In the genomic region with DNA sequence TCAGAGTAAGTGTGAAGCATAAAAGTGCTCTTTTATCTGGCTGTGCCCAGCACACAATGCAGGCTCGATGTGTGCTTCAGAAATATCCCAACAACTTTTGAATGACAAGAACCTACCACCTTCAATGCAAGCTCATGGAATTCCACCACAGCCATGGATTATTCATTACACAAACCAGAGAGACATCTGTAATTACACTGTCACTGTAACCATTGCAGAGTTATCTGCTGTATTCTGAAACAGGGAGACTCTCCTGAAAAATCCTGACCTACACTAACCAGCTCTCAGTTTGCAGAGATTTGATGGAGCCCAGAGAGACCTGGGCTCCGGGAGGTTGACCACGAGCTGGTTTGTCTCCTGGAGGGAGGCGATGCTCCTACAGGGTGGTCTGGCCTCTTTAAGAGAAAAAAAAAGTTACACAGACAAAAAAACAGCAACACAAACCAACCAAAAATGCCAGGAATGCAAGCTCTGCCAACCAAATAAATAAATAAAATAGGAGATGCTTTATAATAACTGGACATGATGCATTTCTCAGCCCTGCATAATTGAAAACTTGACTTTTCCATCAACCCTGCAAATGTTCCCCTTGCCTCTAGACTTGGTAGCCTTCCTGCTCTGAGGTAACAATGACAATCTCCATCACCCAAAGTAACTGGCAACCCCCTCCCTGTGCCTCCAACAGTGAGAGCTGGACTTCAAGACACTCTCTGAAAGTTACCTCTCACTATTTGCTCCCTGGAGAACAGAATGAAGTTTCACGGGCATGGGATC, we compare ENCODE assay signal across 9 cellular contexts.
DNase-seq lines count a peak whose midpoint lies in the region; ATAC-seq, FAIRE-seq and TF ChIP-seq lines count a peak whose summit lies in the region.
"Had no signal": no experiment of that assay in that cellular context is flagged by ENCODE, and none has a peak within 500 bp of the region (broad histone marks: within the 10 kb centered on the region; RNA-seq: fewer than 3 reads in every experiment).

No MANE protein-coding gene starts in this region.

- H3K4me2 ChIP-seq in mesenchymal stem cell (ENCODE audit: low read length, poor library complexity, severe bottlenecking): peak overlapping the region; percentile 70

- no peaks in the 10 kb centered on the region for H3K27me3 Mint-ChIP-seq in stimulated activated naive CD8-positive, alpha-beta T cell treated with anti-CD3 and anti-CD28 coated beads, Interleukin-15, Interleukin-2, amounts not matched to agents 100 ng/mL and 50 ng/mL, for 24 hours

- no peak overlapping the region for H2AFZ ChIP-seq in mesenchymal stem cell (ENCODE audit: low read depth, low read length)

- H3K27me3 ChIP-seq in adipocyte (replicated peaks; ENCODE audit: control insufficient read depth, insufficient read depth, low read length): no peaks in the 10 kb centered on the region
- no peaks in the 10 kb centered on the region for H3K27me3 ChIP-seq in mesenchymal stem cell (ENCODE audit: control insufficient read depth in 1 of 2, insufficient read depth in 1 of 2, low read length in 2 of 2)

- H4K91ac ChIP-seq in mesenchymal stem cell (ENCODE audit: low read length): no peak overlapping the region

- H3K36me3 Mint-ChIP-seq in stimulated activated naive CD8-positive, alpha-beta T cell treated with anti-CD3 and anti-CD28 coated beads, Interleukin-15, Interleukin-2, amounts not matched to agents 100 ng/mL and 50 ng/mL, for 24 hours (ENCODE audit: low read depth): peaks cover 88% of the 10 kb centered on the region

- no peak for TF ChIP-seq POLR2A in H54 (IDR thresholded peaks at IDR 0.05; ENCODE audit: low read depth, low read length)

- peak overlapping the region; percentile 23 for H2BK5ac ChIP-seq in mesenchymal stem cell (ENCODE audit: low read depth, low read length, poor library complexity, severe bottlenecking)

- no peak for DNase-seq in stimulated activated naive CD8-positive, alpha-beta T cell treated with anti-CD3 and anti-CD28 coated beads, Interleukin-15, Interleukin-2, amounts not matched to agents 100 U/mL and 50 U/mL, for 24 hours
- DNase-seq in adipocyte (ENCODE audit: low read depth) (peak; percentile 80), mesenchymal stem cell (no peak), H54 (ENCODE audit: insufficient read length, low spot score) (no peak), AML-193 (lab: John Stamatoyannopoulos, UW) (no peak), superior temporal gyrus (ENCODE audit: extremely low spot score) (no peak)
- DNase-seq: SHP77 treated with DMSO at 0.1 percent for 48 hours had no signal

- H3K79me1 ChIP-seq in mesenchymal stem cell (replicated peaks; ENCODE audit: low read length, poor library complexity, severe bottlenecking): no peaks in the 10 kb centered on the region

- H3K4me3 ChIP-seq in adipocyte (ENCODE audit: low read length) (peak overlapping the region; percentile 89), mesenchymal stem cell (ENCODE audit: insufficient read depth in 1 of 2, low read depth in 1 of 2, low read length in 2 of 2) (peak overlapping the region in 1 of 2 experiments; percentile 93)

- peak overlapping the region; percentile 92 for H3K27ac Mint-ChIP-seq in stimulated activated naive CD8-positive, alpha-beta T cell treated with anti-CD3 and anti-CD28 coated beads, Interleukin-15, Interleukin-2, amounts not matched to agents 100 ng/mL and 50 ng/mL, for 24 hours

- H2BK120ac ChIP-seq in mesenchymal stem cell (ENCODE audit: low read depth, low read length): no peak overlapping the region

- 57% methylated on average over 2 of the region's 5 CpGs for WGBS in mesenchymal stem cell

- peaks cover 60% of the 10 kb centered on the region for H3K4me1 Mint-ChIP-seq in stimulated activated naive CD8-positive, alpha-beta T cell treated with anti-CD3 and anti-CD28 coated beads, Interleukin-15, Interleukin-2, amounts not matched to agents 100 ng/mL and 50 ng/mL, for 24 hours (ENCODE audit: low read depth)

- no peak overlapping the region for H4K8ac ChIP-seq in mesenchymal stem cell (ENCODE audit: low read length)

- H3K9me3 Mint-ChIP-seq in stimulated activated naive CD8-positive, alpha-beta T cell treated with anti-CD3 and anti-CD28 coated beads, Interleukin-15, Interleukin-2, amounts not matched to agents 100 ng/mL and 50 ng/mL, for 24 hours: no peaks in the 10 kb centered on the region

- H3K27ac ChIP-seq in mesenchymal stem cell (ENCODE audit: low read length, poor library complexity, severe bottlenecking): peak overlapping the region; percentile 90

- no peak overlapping the region for H3K23ac ChIP-seq in mesenchymal stem cell (ENCODE audit: low read length in 2 of 2)

- H2AK5ac ChIP-seq in mesenchymal stem cell (ENCODE audit: low read length, severe bottlenecking): peak overlapping the region; percentile 88

- H3K4me1 ChIP-seq in adipocyte (ENCODE audit: control insufficient read depth, insufficient read depth, low read length) (peaks cover 53% of the 10 kb centered on the region), mesenchymal stem cell (ENCODE audit: control insufficient read depth, insufficient read depth, low read depth, low read length) (peaks cover 11% of the 10 kb centered on the region)

- H3K36me3 ChIP-seq in adipocyte (ENCODE audit: control insufficient read depth, insufficient read depth, low read length, severe bottlenecking): peaks cover 10% of the 10 kb centered on the region
- peaks cover 3 to 23% of the 10 kb centered on the region in 2 experiments for H3K36me3 ChIP-seq in mesenchymal stem cell (ENCODE audit: control insufficient read depth in 1 of 2, insufficient read depth in 2 of 2, low read depth in 1 of 2, low read length in 2 of 2)

- no peak overlapping the region for H2BK15ac ChIP-seq in mesenchymal stem cell (ENCODE audit: low read depth, poor library complexity, severe bottlenecking)

- peak overlapping the region in 1 of 2 experiments; percentile 10 for H2BK12ac ChIP-seq in mesenchymal stem cell (ENCODE audit: low read length in 2 of 2)

- ATAC-seq in stimulated activated naive CD8-positive, alpha-beta T cell treated with anti-CD3 and anti-CD28 coated beads, Interleukin-15, Interleukin-2, amounts not matched to agents 100 U/mL and 50 U/mL, for 24 hours: no peak
- ATAC-seq in GM21390 (IDR thresholded peaks at IDR 0.05; ENCODE audit: unreplicated experiment): no peak

- H3K4me3 Mint-ChIP-seq in stimulated activated naive CD8-positive, alpha-beta T cell treated with anti-CD3 and anti-CD28 coated beads, Interleukin-15, Interleukin-2, amounts not matched to agents 100 ng/mL and 50 ng/mL, for 24 hours: peak overlapping the region; percentile 94

- H3K18ac ChIP-seq in mesenchymal stem cell (ENCODE audit: low read depth in 1 of 2, low read length in 2 of 2): peak overlapping the region in 1 of 2 experiments; percentile 59

- no peak overlapping the region for H3K14ac ChIP-seq in mesenchymal stem cell (ENCODE audit: low read length in 2 of 2)

- H3K9ac ChIP-seq in adipocyte (ENCODE audit: low read length) (peak overlapping the region; percentile 99), mesenchymal stem cell (ENCODE audit: low read length) (peak overlapping the region; percentile 99)

- H3K9me3 ChIP-seq in adipocyte (ENCODE audit: control insufficient read depth, low read length) (no peaks in the 10 kb centered on the region), mesenchymal stem cell (ENCODE audit: control insufficient read depth, low read length) (no peaks in the 10 kb centered on the region)

- FAIRE-seq in H54 (lab: Jason Lieb, UNC): no peak

- no peak overlapping the region for H3K4ac ChIP-seq in mesenchymal stem cell (ENCODE audit: low read depth in 1 of 2, low read length in 2 of 2)
